In the genomic region with DNA sequence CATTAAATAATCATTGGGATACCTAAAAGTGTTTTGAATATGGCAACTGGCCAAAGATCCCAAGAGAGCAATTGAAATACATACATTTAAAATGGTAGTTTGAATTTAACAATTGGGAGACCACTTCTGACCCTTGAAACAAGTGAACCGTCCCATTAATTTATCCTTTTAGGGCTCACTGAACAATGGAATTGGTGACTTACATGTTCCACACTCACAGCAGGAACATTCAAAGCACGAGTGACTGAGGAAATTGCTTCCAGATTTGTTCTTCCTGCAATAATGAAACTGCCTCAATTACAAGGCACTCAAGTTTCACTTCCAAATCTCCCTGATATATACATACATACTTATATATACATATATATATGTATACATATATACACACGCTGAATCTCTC, we compare ENCODE assay signal across 23 cellular contexts. TPM values are rescaled to one million over a fixed set of nuclear protein-coding genes. Genes with fewer than 3 reads are reported as not detected.
A peak's percentile ranks its signal among the peaks of the same experiment; 100 is the strongest.
DNase-seq lines count a peak whose midpoint lies in the region; ATAC-seq and FAIRE-seq lines count a peak whose summit lies in the region.
"Had no signal": no experiment of that assay in that cellular context is flagged by ENCODE, and none has a peak within 500 bp of the region (broad histone marks: within the 10 kb centered on the region; RNA-seq: fewer than 3 reads in every experiment).

No MANE protein-coding gene starts in this region.

- peaks cover 46% of the 10 kb centered on the region for H3K4me1 Mint-ChIP-seq in activated CD4-positive, alpha-beta T cell treated with anti-CD3 and anti-CD28 coated beads, Interleukin-2, amount 10 ng/mL, durations not matched to agents 24 days and 14 days
- H3K4me1 Mint-ChIP-seq: immature natural killer cell had no signal

- H3K9me3 Mint-ChIP-seq in activated CD4-positive, alpha-beta T cell treated with anti-CD3 and anti-CD28 coated beads, Interleukin-2, amount 10 ng/mL, durations not matched to agents 24 days and 14 days = no peaks in the 10 kb centered on the region
- H3K9me3 Mint-ChIP-seq: activated CD4-positive, alpha-beta memory T cell treated with anti-CD3 and anti-CD28 coated beads for 36 hours; activated naive CD8-positive, alpha-beta T cell treated with anti-CD3 and anti-CD28 coated beads, Interleukin-2, amount 50 U/mL, for 24 hours; activated T-cell treated with anti-CD3 and anti-CD28 coated beads, Interleukin-2, amount 50 U/mL, for 72 hours; CD4-positive, alpha-beta memory T cell; immature natural killer cell had no signal

- FAIRE-seq in RCC 7860 (lab: Jason Lieb, UNC) = peak; percentile 76
- FAIRE-seq: HepG2, small intestine, TTC549 had no signal

- ATAC-seq in GM19395 (IDR thresholded peaks at IDR 0.05; ENCODE audit: unreplicated experiment) (no peak), GM18867 (IDR thresholded peaks at IDR 0.05; ENCODE audit: unreplicated experiment) (no peak)
- ATAC-seq: activated naive CD8-positive, alpha-beta T cell treated with anti-CD3 and anti-CD28 coated beads, Interleukin-2, amount 50 U/mL, for 24 hours; activated T-cell treated with anti-CD3 and anti-CD28 coated beads, Interleukin-2, amount 50 U/mL, for 72 hours; HepG2 had no signal

- H3K27me3 Mint-ChIP-seq in activated CD4-positive, alpha-beta T cell treated with anti-CD3 and anti-CD28 coated beads, Interleukin-2, amount 10 ng/mL, durations not matched to agents 24 days and 14 days = no peaks in the 10 kb centered on the region
- H3K27me3 Mint-ChIP-seq: activated CD4-positive, alpha-beta memory T cell treated with anti-CD3 and anti-CD28 coated beads for 36 hours; activated naive CD8-positive, alpha-beta T cell treated with anti-CD3 and anti-CD28 coated beads, Interleukin-2, amount 50 U/mL, for 24 hours; CD4-positive, alpha-beta memory T cell had no signal

- H3K36me3 Mint-ChIP-seq in activated CD4-positive, alpha-beta T cell treated with anti-CD3 and anti-CD28 coated beads, Interleukin-2, amount 10 ng/mL, durations not matched to agents 24 days and 14 days (ENCODE audit: low read depth) = peaks cover 24% of the 10 kb centered on the region
- H3K36me3 Mint-ChIP-seq: activated CD4-positive, alpha-beta memory T cell treated with anti-CD3 and anti-CD28 coated beads for 36 hours; immature natural killer cell had no signal

- peak; percentile 29 for DNase-seq in activated CD4-positive, alpha-beta T cell treated with anti-CD3 and anti-CD28 coated beads, Interleukin-2, amount 10 ng/mL, durations not matched to agents 24 days and 14 days
- DNase-seq in activated CD4-positive, alpha-beta T cell treated with anti-CD3 and anti-CD28 coated beads, Interleukin-2, amount 50 U/mL, for 48 hours = no peak
- DNase-seq in RCC 7860 (ENCODE audit: low spot score) = no peak
- peak; percentile 55 for DNase-seq in fibroblast of peridontal ligament (ENCODE audit: extremely low read depth)
- DNase-seq in stimulated activated CD4-positive, alpha-beta T cell treated with anti-CD3 and anti-CD28 coated beads, Interleukin-15, amount 100 ng/mL, for 24 hours = no peak
- no peak for DNase-seq in NCI-H226
- DNase-seq: activated CD4-positive, alpha-beta memory T cell treated with anti-CD3 and anti-CD28 coated beads for 36 hours; activated naive CD4-positive, alpha-beta T cell; activated naive CD8-positive, alpha-beta T cell treated with anti-CD3 and anti-CD28 coated beads, Interleukin-2, amount 50 U/mL, for 24 hours; activated T-cell treated with anti-CD3 and anti-CD28 coated beads, Interleukin-2, amount 50 U/mL, for 72 hours; caudate nucleus; CD4-positive, alpha-beta memory T cell; hypothalamus; immature natural killer cell; left ventricle myocardium inferior; NCI-H2107; NCI-H446 treated with DMSO at 0.1 percent for 48 hours; small intestine; stimulated activated naive CD4-positive, alpha-beta T cell treated with Interleukin-2 at 50 U/mL for 16 hours had no signal

- intact Hi-C loops in activated CD4-positive, alpha-beta T cell treated with anti-CD3 and anti-CD28 coated beads, Interleukin-2, amount 10 ng/mL, durations not matched to agents 24 days and 14 days (cut with micrococcal nuclease) = loop anchor here (2.0 kb wide), 1 partner anchor 20 kb away; a partner anchor contains a TSS

- H3K27ac Mint-ChIP-seq in activated CD4-positive, alpha-beta T cell treated with anti-CD3 and anti-CD28 coated beads, Interleukin-2, amount 10 ng/mL, durations not matched to agents 24 days and 14 days = no peak overlapping the region
- H3K27ac Mint-ChIP-seq: activated CD4-positive, alpha-beta memory T cell treated with anti-CD3 and anti-CD28 coated beads for 36 hours; activated naive CD8-positive, alpha-beta T cell treated with anti-CD3 and anti-CD28 coated beads, Interleukin-2, amount 50 U/mL, for 24 hours; activated T-cell treated with anti-CD3 and anti-CD28 coated beads, Interleukin-2, amount 50 U/mL, for 72 hours; immature natural killer cell had no signal

- no peak overlapping the region for H3K4me3 Mint-ChIP-seq in activated CD4-positive, alpha-beta T cell treated with anti-CD3 and anti-CD28 coated beads, Interleukin-2, amount 10 ng/mL, durations not matched to agents 24 days and 14 days
- H3K4me3 Mint-ChIP-seq: activated CD4-positive, alpha-beta memory T cell treated with anti-CD3 and anti-CD28 coated beads for 36 hours; activated naive CD8-positive, alpha-beta T cell treated with anti-CD3 and anti-CD28 coated beads, Interleukin-2, amount 50 U/mL, for 24 hours; activated T-cell treated with anti-CD3 and anti-CD28 coated beads, Interleukin-2, amount 50 U/mL, for 72 hours; CD4-positive, alpha-beta memory T cell; immature natural killer cell had no signal

RNA-seq across cellular contexts. Expression of a gene that starts 20.6 kb away (rescaled TPM):
- 80.4 and 81.2 TPM in 2 replicates for total RNA-seq in activated CD4-positive, alpha-beta T cell treated with anti-CD3 and anti-CD28 coated beads, Interleukin-2, amount 10 ng/mL, durations not matched to agents 24 days and 14 days

Comparison
In these comparisons a context has a peak if more than half of its experiments do, and no peak if none do; other contexts are left out.
1. DNase-seq: peak in activated CD4-positive, alpha-beta T cell treated with anti-CD3 and anti-CD28 coated beads, Interleukin-2, amount 10 ng/mL, durations not matched to agents 24 days and 14 days (single experiment) and fibroblast of peridontal ligament (single experiment); none in activated CD4-positive, alpha-beta T cell treated with anti-CD3 and anti-CD28 coated beads, Interleukin-2, amount 50 U/mL, for 48 hours (0 of 2), RCC 7860 (single experiment), stimulated activated CD4-positive, alpha-beta T cell treated with anti-CD3 and anti-CD28 coated beads, Interleukin-15, amount 100 ng/mL, for 24 hours (single experiment) and NCI-H226 (single experiment).